In genomic region chr4:2788532-2789103, GRCh38 we compare ENCODE assay signal across 1 cellular context.
TF ChIP-seq lines count a peak whose summit lies in the region.

No MANE protein-coding gene starts in this region.

TF ChIP-seq in IMR-90, 13 proteins besides CTCF, POLR2A, EP300 and RAD21:
- TF ChIP-seq FOS (IDR thresholded peaks at IDR 0.05; ENCODE audit: low read depth, low read length), result no peak
- no peak for TF ChIP-seq MXI1 (IDR thresholded peaks at IDR 0.05; ENCODE audit: borderline replicate concordance, low read depth, low read length)
- no peak for TF ChIP-seq MAFK (IDR thresholded peaks at IDR 0.05; ENCODE audit: low read depth, low read length)
- TF ChIP-seq RFX5 (IDR thresholded peaks at IDR 0.05; ENCODE audit: low read depth, low read length), result no peak
- TF ChIP-seq ELK1 (IDR thresholded peaks at IDR 0.05; ENCODE audit: borderline replicate concordance, low read depth, low read length), result no peak
- no peak for TF ChIP-seq SMC3 (IDR thresholded peaks at IDR 0.05; ENCODE audit: low read depth, low read length)
- TF ChIP-seq BHLHE40 (IDR thresholded peaks at IDR 0.05; ENCODE audit: low read depth, low read length), result no peak
- no peak for TF ChIP-seq NFE2L2 (IDR thresholded peaks at IDR 0.05; ENCODE audit: low read depth, low read length)
- TF ChIP-seq RCOR1 (IDR thresholded peaks at IDR 0.05; ENCODE audit: insufficient replicate concordance, low read length), result no peak
- no peak for TF ChIP-seq CEBPB (IDR thresholded peaks at IDR 0.05; ENCODE audit: low read depth, low read length)
